Comparison of ENCODE assay signal across 9 cellular contexts in the genomic region with DNA sequence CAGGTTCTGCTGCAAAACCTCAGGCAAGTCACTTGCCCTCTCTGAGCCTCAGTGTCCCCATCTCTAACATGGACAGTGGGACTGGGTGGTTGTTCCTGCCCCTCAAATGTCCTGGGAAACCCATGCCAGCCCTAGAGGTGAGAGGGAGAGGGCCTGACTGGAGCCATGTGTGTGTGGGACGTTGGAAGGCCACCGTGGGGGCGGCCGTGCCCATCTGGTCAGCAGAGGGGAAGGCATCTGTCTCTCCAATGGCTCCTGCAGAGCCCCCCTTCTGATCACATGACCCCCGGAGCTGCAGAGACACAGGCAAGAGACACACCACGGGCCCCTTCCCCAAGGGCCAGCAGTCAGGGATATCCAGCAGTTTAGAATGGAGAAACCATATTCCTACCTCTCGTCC. TPM values are rescaled to one million over a fixed set of nuclear protein-coding genes. Genes with fewer than 3 reads are reported as not detected.
DNase-seq lines count a peak whose midpoint lies in the region; ATAC-seq and TF ChIP-seq lines count a peak whose summit lies in the region.
"Had no signal": no experiment of that assay in that cellular context is flagged by ENCODE, and none has a peak within 500 bp of the region (broad histone marks: within the 10 kb centered on the region; RNA-seq: fewer than 3 reads in every experiment).

No MANE protein-coding gene starts in this region.

- DNase-seq in GM23338 (ENCODE audit: low spot score) (no peak), chondrocyte (ENCODE audit: low spot score) (no peak), neural progenitor cell (ENCODE audit: low spot score) (no peak), activated gamma-delta T cell (lab: John Stamatoyannopoulos, UW) (no peak), KBM-7 (no peak), KG1 (lab: John Stamatoyannopoulos, UW) (no peak)
- DNase-seq: natural killer cell, NCI-H226 had no signal

- peaks cover 32% of the 10 kb centered on the region for H3K4me1 Mint-ChIP-seq in GM23338
- H3K4me1 Mint-ChIP-seq in chondrocyte (ENCODE audit: low read depth), result peaks cover 63% of the 10 kb centered on the region
- H3K4me1 Mint-ChIP-seq in neural progenitor cell, result peaks cover 39% of the 10 kb centered on the region

- no peak for ATAC-seq in GM23338

- H3K4me3 ChIP-seq in GM23338, result peak overlapping the region; percentile 90
- peak overlapping the region; percentile 94 for H3K4me3 ChIP-seq in neural progenitor cell

- in situ Hi-C loops in KBM-7 (cut with MboI; ENCODE audit: low pct_unique_long_range_greater_than_20kb, low sequenced_read_pairs), result no loop called here

- H3K4me2 ChIP-seq in GM23338 (peak overlapping the region; percentile 96), neural progenitor cell (peak overlapping the region; percentile 81)

- no peaks in the 10 kb centered on the region for H3K9me2 ChIP-seq in GM23338 (ENCODE audit: insufficient read depth)

- no peak overlapping the region for H3K27ac Mint-ChIP-seq in GM23338
- H3K27ac Mint-ChIP-seq in chondrocyte (ENCODE audit: unreplicated experiment), result peak overlapping the region; percentile 85
- no peak overlapping the region for H3K27ac Mint-ChIP-seq in neural progenitor cell
- H3K27ac Mint-ChIP-seq: natural killer cell had no signal

- H3K27me3 Mint-ChIP-seq in GM23338 (ENCODE audit: insufficient read depth, low read depth, poor library complexity) (peaks cover 15% of the 10 kb centered on the region), chondrocyte (ENCODE audit: low read depth) (no peaks in the 10 kb centered on the region), neural progenitor cell (ENCODE audit: insufficient read depth, low read depth) (peaks cover 15% of the 10 kb centered on the region)

- H4K20me1 ChIP-seq in GM23338 (replicated peaks; ENCODE audit: insufficient read depth) (0 out of 2 replicates have a peak, but pooled peaks cover 3% of the 10 kb centered on the region), neural progenitor cell (ENCODE audit: low read depth) (peaks cover 27% of the 10 kb centered on the region)

- H3K27ac ChIP-seq in GM23338 (ENCODE audit: low read depth), result no peak overlapping the region
- no peak overlapping the region for H3K27ac ChIP-seq in neural progenitor cell
- H3K27ac ChIP-seq: SJSA1 had no signal

- no peak for TF ChIP-seq CTCF in GM23338 (conservative IDR thresholded peaks at IDR 0.05; ENCODE audit: low read depth in 2 of 2)
- TF ChIP-seq CTCF in chondrocyte (IDR thresholded peaks at IDR 0.05), result no peak
- no peak for TF ChIP-seq CTCF in neural progenitor cell (IDR thresholded peaks at IDR 0.05)

- H3K36me3 ChIP-seq in GM23338 (ENCODE audit: insufficient read depth) (no peaks in the 10 kb centered on the region), neural progenitor cell (no peaks in the 10 kb centered on the region)
- H3K36me3 ChIP-seq: SJSA1 had no signal

- H3K9ac ChIP-seq in neural progenitor cell, result peak overlapping the region; percentile 11

- H3K4me1 ChIP-seq in GM23338 (ENCODE audit: insufficient read depth), result peaks cover 9% of the 10 kb centered on the region; the same call in 1 of the 2 replicates
- peaks cover 8% of the 10 kb centered on the region for H3K4me1 ChIP-seq in neural progenitor cell

- H3K9me3 Mint-ChIP-seq in GM23338 (no peaks in the 10 kb centered on the region; the same call in 2 of the 3 replicates), chondrocyte (ENCODE audit: low read depth) (no peaks in the 10 kb centered on the region), neural progenitor cell (no peaks in the 10 kb centered on the region)
- H3K9me3 Mint-ChIP-seq: natural killer cell had no signal

- H2AFZ ChIP-seq in GM23338, result no peak overlapping the region; the same call in 1 of the 2 replicates
- no peak overlapping the region for H2AFZ ChIP-seq in neural progenitor cell (replicated peaks)

- no peaks in the 10 kb centered on the region for H3K27me3 ChIP-seq in GM23338 (ENCODE audit: insufficient read depth)
- H3K27me3 ChIP-seq in neural progenitor cell, result no peaks in the 10 kb centered on the region
- H3K27me3 ChIP-seq: SJSA1 had no signal

- H3F3A ChIP-seq in GM23338 (replicated peaks; ENCODE audit: low read depth) (peaks cover 9% of the 10 kb centered on the region), neural progenitor cell (ENCODE audit: low read depth) (peaks cover 19% of the 10 kb centered on the region)

- H3K36me3 Mint-ChIP-seq in GM23338 (ENCODE audit: low read depth) (no peaks in the 10 kb centered on the region; the same call in 2 of the 3 replicates), chondrocyte (ENCODE audit: low read depth) (no peaks in the 10 kb centered on the region), neural progenitor cell (no peaks in the 10 kb centered on the region)
- H3K36me3 Mint-ChIP-seq: natural killer cell had no signal

- peak overlapping the region; percentile 88 for H3K4me3 Mint-ChIP-seq in GM23338
- peak overlapping the region; percentile 88 for H3K4me3 Mint-ChIP-seq in chondrocyte (ENCODE audit: unreplicated experiment)
- peak overlapping the region; percentile 89 for H3K4me3 Mint-ChIP-seq in neural progenitor cell

- no peaks in the 10 kb centered on the region for H3K9me3 ChIP-seq in neural progenitor cell (ENCODE audit: low read depth)

- H3K79me2 ChIP-seq in GM23338 (replicated peaks; ENCODE audit: insufficient read depth) (0 out of 2 replicates have a peak, but pooled peaks cover 4% of the 10 kb centered on the region), neural progenitor cell (ENCODE audit: low read depth) (peaks cover 13% of the 10 kb centered on the region)

TF ChIP-seq in GM23338, 12 proteins besides CTCF, POLR2A, EP300 and RAD21 (continues in another document):
- TF ChIP-seq, protein P1, sequence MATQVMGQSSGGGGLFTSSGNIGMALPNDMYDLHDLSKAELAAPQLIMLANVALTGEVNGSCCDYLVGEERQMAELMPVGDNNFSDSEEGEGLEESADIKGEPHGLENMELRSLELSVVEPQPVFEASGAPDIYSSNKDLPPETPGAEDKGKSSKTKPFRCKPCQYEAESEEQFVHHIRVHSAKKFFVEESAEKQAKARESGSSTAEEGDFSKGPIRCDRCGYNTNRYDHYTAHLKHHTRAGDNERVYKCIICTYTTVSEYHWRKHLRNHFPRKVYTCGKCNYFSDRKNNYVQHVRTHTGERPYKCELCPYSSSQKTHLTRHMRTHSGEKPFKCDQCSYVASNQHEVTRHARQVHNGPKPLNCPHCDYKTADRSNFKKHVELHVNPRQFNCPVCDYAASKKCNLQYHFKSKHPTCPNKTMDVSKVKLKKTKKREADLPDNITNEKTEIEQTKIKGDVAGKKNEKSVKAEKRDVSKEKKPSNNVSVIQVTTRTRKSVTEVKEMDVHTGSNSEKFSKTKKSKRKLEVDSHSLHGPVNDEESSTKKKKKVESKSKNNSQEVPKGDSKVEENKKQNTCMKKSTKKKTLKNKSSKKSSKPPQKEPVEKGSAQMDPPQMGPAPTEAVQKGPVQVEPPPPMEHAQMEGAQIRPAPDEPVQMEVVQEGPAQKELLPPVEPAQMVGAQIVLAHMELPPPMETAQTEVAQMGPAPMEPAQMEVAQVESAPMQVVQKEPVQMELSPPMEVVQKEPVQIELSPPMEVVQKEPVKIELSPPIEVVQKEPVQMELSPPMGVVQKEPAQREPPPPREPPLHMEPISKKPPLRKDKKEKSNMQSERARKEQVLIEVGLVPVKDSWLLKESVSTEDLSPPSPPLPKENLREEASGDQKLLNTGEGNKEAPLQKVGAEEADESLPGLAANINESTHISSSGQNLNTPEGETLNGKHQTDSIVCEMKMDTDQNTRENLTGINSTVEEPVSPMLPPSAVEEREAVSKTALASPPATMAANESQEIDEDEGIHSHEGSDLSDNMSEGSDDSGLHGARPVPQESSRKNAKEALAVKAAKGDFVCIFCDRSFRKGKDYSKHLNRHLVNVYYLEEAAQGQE (IDR thresholded peaks at IDR 0.05; ENCODE audit: unreplicated experiment), result no peak

RNA-seq across cellular contexts. Expression of a gene that starts 1.7 kb away (rescaled TPM):
- 42.0 and 43.2 TPM in 2 replicates for total RNA-seq in GM23338 (2014; rRNA removed; shearing (Covaris generic))
- polyA plus RNA-seq in GM23338 (2016; fragmentation: Nextera tagmentation; extraction: Ambion mirVana), result 24.0 and 36.0 TPM in 2 replicates
- total RNA-seq in chondrocyte (87.0 to 127 TPM (median 91.9 TPM) in 3 replicates), neural progenitor cell (ENCODE audit: low replicate concordance) (30.1 and 52.7 TPM in 2 replicates)

RNA-seq across cellular contexts. Expression of a gene that starts 13.5 kb away (rescaled TPM):
- total RNA-seq in GM23338 (2014; rRNA removed; shearing (Covaris generic)), result 48.2 and 61.4 TPM in 2 replicates
- polyA plus RNA-seq in GM23338 (2016; fragmentation: Nextera tagmentation; extraction: Ambion mirVana), result 49.6 and 49.7 TPM in 2 replicates
- total RNA-seq in chondrocyte (130 to 147 TPM (median 140 TPM) in 3 replicates), neural progenitor cell (ENCODE audit: low replicate concordance) (33.4 and 48.8 TPM in 2 replicates)

RNA-seq across cellular contexts. Expression of a gene that starts 44.8 kb away (rescaled TPM):
- 246 and 276 TPM in 2 replicates for total RNA-seq in GM23338 (2014; rRNA removed; shearing (Covaris generic))
- polyA plus RNA-seq in GM23338 (2016; fragmentation: Nextera tagmentation; extraction: Ambion mirVana), result 171 and 177 TPM in 2 replicates
- total RNA-seq in chondrocyte, result 78.8 to 85.3 TPM (median 80.2 TPM) in 3 replicates
- total RNA-seq in neural progenitor cell (ENCODE audit: low replicate concordance), result 69.4 and 228 TPM in 2 replicates

RNA-seq across cellular contexts. Expression of a gene that starts 55.6 kb away (rescaled TPM):
- 0.27 TPM in 1 of 2 replicates, not detected in the other for total RNA-seq in GM23338 (2014; rRNA removed; shearing (Covaris generic))
- polyA plus RNA-seq in GM23338 (2016; fragmentation: Nextera tagmentation; extraction: Ambion mirVana), result 2.0 and 2.7 TPM in 2 replicates
- total RNA-seq in chondrocyte, result not detected in 3 replicates
- not detected in 2 replicates for total RNA-seq in neural progenitor cell (ENCODE audit: low replicate concordance)
- total RNA-seq: SJSA1 had no signal
